In the genomic region with DNA sequence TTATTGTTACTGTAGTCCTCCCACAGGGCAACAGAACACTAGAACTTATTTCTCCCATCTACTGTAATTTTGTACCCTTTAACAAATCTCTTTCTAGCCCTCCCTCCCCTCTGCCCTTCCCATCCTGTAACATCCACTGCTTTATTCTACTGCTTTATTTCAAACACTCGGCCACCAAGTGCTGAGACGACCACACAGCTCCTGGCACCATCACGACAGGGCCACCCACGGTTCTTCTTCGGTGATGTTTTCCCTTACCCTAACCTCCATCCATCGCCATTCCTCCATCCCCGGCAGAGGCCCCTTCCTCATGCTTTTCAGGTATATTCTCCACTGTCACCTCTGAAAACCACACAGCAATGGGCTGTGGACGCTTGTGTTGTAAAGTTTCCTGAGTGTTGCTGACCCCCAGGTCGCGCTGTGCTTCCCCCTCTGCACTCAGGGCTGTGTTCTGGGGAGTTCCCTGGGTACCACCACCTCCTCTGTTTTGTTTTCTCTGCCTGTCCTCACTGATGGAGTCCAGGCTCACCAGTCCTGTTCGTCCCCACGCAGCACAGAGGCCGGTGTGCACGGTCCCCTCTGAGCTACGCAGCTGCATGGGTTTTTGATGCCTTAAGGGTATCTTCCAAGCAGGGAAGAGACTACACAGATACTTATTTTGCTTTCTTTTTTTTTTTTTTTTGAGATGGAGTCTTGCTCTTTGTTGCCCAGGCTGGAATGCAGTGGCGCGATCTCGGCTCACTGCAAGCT, we compare ENCODE assay signal across 28 cellular contexts.
"Had no signal": no experiment of that assay in that cellular context is flagged by ENCODE, and none has a peak within 500 bp of the region (broad histone marks: within the 10 kb centered on the region; RNA-seq: fewer than 3 reads in every experiment).

No MANE protein-coding gene starts in this region.

- H3K36me3 ChIP-seq: stomach, suprapubic skin, thoracic aorta, thyroid gland, tibial artery, tibial nerve, transverse colon, upper lobe of left lung, upper lobe of right lung, uterus, vagina had no signal

- H3K9me3 ChIP-seq: suprapubic skin, testis, thoracic aorta, thyroid gland, transverse colon, upper lobe of right lung, uterus, vagina had no signal

- H3K27me3 Mint-ChIP-seq: stimulated activated memory B cell treated with anti-CD40 and anti-IgM and Interleukin-4, amounts not matched to agents 10 μg/mL and 1 μg/mL and 100 μg/mL, for 72 hours; stimulated activated naive B cell treated with anti-CD40 and anti-IgM and Interleukin-4, amounts not matched to agents 10 μg/mL and 1 μg/mL and 100 μg/mL, for 72 hours; stimulated activated naive CD8-positive, alpha-beta T cell treated with anti-CD3 and anti-CD28 coated beads, Interleukin-15, amount 100 ng/mL, for 72 hours; stimulated activated naive CD8-positive, alpha-beta T cell treated with anti-CD3 and anti-CD28 coated beads, Interleukin-15, Interleukin-2, amounts not matched to agents 100 ng/mL and 50 ng/mL, for 24 hours; type B pancreatic cell had no signal

- H3K9me3 Mint-ChIP-seq: type B pancreatic cell had no signal

- H3K4me1 ChIP-seq: stomach, suprapubic skin, testis, thyroid gland, tibial artery, tibial nerve, transverse colon, upper lobe of left lung, upper lobe of right lung, uterus, vagina had no signal

- H3K27ac Mint-ChIP-seq: stimulated activated effector memory CD8-positive, alpha-beta T cell treated with anti-CD3 and anti-CD28 coated beads, Interleukin-12 subunit alpha, Interleukin-12 subunit beta, amount 100 ng/mL, for 72 hours; stimulated activated memory B cell treated with anti-CD40 and anti-IgM and Interleukin-4, amounts not matched to agents 10 μg/mL and 1 μg/mL and 100 μg/mL, for 72 hours; stimulated activated naive B cell treated with anti-CD40 and anti-IgM and Interleukin-4, amounts not matched to agents 10 μg/mL and 1 μg/mL and 100 μg/mL, for 72 hours; stimulated activated naive CD8-positive, alpha-beta T cell treated with anti-CD3 and anti-CD28 coated beads, Interleukin-15, amount 100 ng/mL, for 72 hours; stimulated activated naive CD8-positive, alpha-beta T cell treated with anti-CD3 and anti-CD28 coated beads, Interleukin-15, Interleukin-2, amounts not matched to agents 100 ng/mL and 50 ng/mL, for 24 hours; type B pancreatic cell had no signal

- DNase-seq: stimulated activated CD4-positive, alpha-beta T cell treated with anti-CD3 and anti-CD28 coated beads, Interleukin-2, amount 100 ng/mL, for 48 hours; stimulated activated CD4-positive, alpha-beta T cell treated with anti-CD3 and anti-CD28 coated beads, Interleukin-4, amount 100 ng/mL, for 1 hour; stimulated activated CD4-positive, alpha-beta T cell treated with anti-CD3 and anti-CD28 coated beads, Interleukin-4, amount 100 ng/mL, for 24 hours; stimulated activated CD4-positive, alpha-beta T cell treated with anti-CD3 and anti-CD28 coated beads, Interleukin-4, amount 100 ng/mL, for 4 hours; stimulated activated CD8-positive, alpha-beta memory T cell treated with anti-CD3 and anti-CD28 coated beads, Interleukin-4, amount 100 ng/mL, for 48 hours; stimulated activated naive B cell treated with anti-CD40 and anti-IgM and Interleukin-4, amounts not matched to agents 10 μg/mL and 1 μg/mL and 100 μg/mL, for 72 hours; stimulated activated naive CD4-positive, alpha-beta T cell; stimulated activated naive CD4-positive, alpha-beta T cell treated with Interleukin-2 at 50 U/mL for 16 hours; stimulated activated naive CD8-positive, alpha-beta T cell treated with anti-CD3 and anti-CD28 coated beads, Interleukin-15, amount 100 ng/mL, for 72 hours; stimulated activated naive CD8-positive, alpha-beta T cell treated with anti-CD3 and anti-CD28 coated beads, Interleukin-15, Interleukin-2, amounts not matched to agents 100 U/mL and 50 U/mL, for 24 hours; stomach; substantia nigra; testis; thyroid gland; tibial artery; transverse colon; trophoblast cell; upper lobe of right lung; uterus had no signal

- H3K4me3 ChIP-seq: stomach, suprapubic skin, testis, thoracic aorta, thyroid gland, tibial artery, tibial nerve, transverse colon, upper lobe of left lung, upper lobe of right lung, uterus, vagina had no signal

- H3K4me3 Mint-ChIP-seq: stimulated activated effector memory CD8-positive, alpha-beta T cell treated with anti-CD3 and anti-CD28 coated beads, Interleukin-12 subunit alpha, Interleukin-12 subunit beta, amount 100 ng/mL, for 72 hours; stimulated activated memory B cell treated with anti-CD40 and anti-IgM and Interleukin-4, amounts not matched to agents 10 μg/mL and 1 μg/mL and 100 μg/mL, for 72 hours; stimulated activated naive B cell treated with anti-CD40 and anti-IgM and Interleukin-4, amounts not matched to agents 10 μg/mL and 1 μg/mL and 100 μg/mL, for 72 hours; stimulated activated naive CD8-positive, alpha-beta T cell treated with anti-CD3 and anti-CD28 coated beads, Interleukin-15, amount 100 ng/mL, for 72 hours; stimulated activated naive CD8-positive, alpha-beta T cell treated with anti-CD3 and anti-CD28 coated beads, Interleukin-15, Interleukin-2, amounts not matched to agents 100 ng/mL and 50 ng/mL, for 24 hours; type B pancreatic cell had no signal

- H3K36me3 Mint-ChIP-seq: stimulated activated effector memory CD8-positive, alpha-beta T cell treated with anti-CD3 and anti-CD28 coated beads, Interleukin-12 subunit alpha, Interleukin-12 subunit beta, amount 100 ng/mL, for 72 hours; stimulated activated memory B cell treated with anti-CD40 and anti-IgM and Interleukin-4, amounts not matched to agents 10 μg/mL and 1 μg/mL and 100 μg/mL, for 72 hours; stimulated activated naive B cell treated with anti-CD40 and anti-IgM and Interleukin-4, amounts not matched to agents 10 μg/mL and 1 μg/mL and 100 μg/mL, for 72 hours; type B pancreatic cell had no signal

- H3K27ac ChIP-seq: stomach, suprapubic skin, testis, thoracic aorta, thyroid gland, tibial artery, tibial nerve, transverse colon, upper lobe of left lung, upper lobe of right lung, uterus, vagina had no signal

- H3K27me3 ChIP-seq: stomach, suprapubic skin, testis, thyroid gland, tibial artery, tibial nerve, transverse colon, upper lobe of left lung, upper lobe of right lung, uterus, vagina had no signal

- H3K4me1 Mint-ChIP-seq: stimulated activated effector memory CD8-positive, alpha-beta T cell treated with anti-CD3 and anti-CD28 coated beads, Interleukin-12 subunit alpha, Interleukin-12 subunit beta, amount 100 ng/mL, for 72 hours; stimulated activated memory B cell treated with anti-CD40 and anti-IgM and Interleukin-4, amounts not matched to agents 10 μg/mL and 1 μg/mL and 100 μg/mL, for 72 hours; stimulated activated naive B cell treated with anti-CD40 and anti-IgM and Interleukin-4, amounts not matched to agents 10 μg/mL and 1 μg/mL and 100 μg/mL, for 72 hours; stimulated activated naive CD8-positive, alpha-beta T cell treated with anti-CD3 and anti-CD28 coated beads, Interleukin-15, amount 100 ng/mL, for 72 hours had no signal

- ATAC-seq: stimulated activated effector memory CD8-positive, alpha-beta T cell treated with anti-CD3 and anti-CD28 coated beads, Interleukin-12 subunit alpha, Interleukin-12 subunit beta, amount 100 ng/mL, for 72 hours; stimulated activated memory B cell treated with anti-CD40 and anti-IgM and Interleukin-4, amounts not matched to agents 10 μg/mL and 1 μg/mL and 100 μg/mL, for 72 hours; stimulated activated naive B cell treated with anti-CD40 and anti-IgM and Interleukin-4, amounts not matched to agents 10 μg/mL and 1 μg/mL and 100 μg/mL, for 72 hours; stimulated activated naive CD8-positive, alpha-beta T cell treated with anti-CD3 and anti-CD28 coated beads, Interleukin-15, amount 100 ng/mL, for 72 hours; stimulated activated naive CD8-positive, alpha-beta T cell treated with anti-CD3 and anti-CD28 coated beads, Interleukin-15, Interleukin-2, amounts not matched to agents 100 U/mL and 50 U/mL, for 24 hours; upper lobe of right lung had no signal
